ENCODE assay signal across 1 cellular context in genomic region chr4:114921790-114922581, GRCh38.
A peak's percentile ranks its signal among the peaks of the same experiment; 100 is the strongest.
TF ChIP-seq lines count a peak whose summit lies in the region.

No MANE protein-coding gene starts in this region.

TF ChIP-seq in HEK293, 187 proteins besides CTCF, POLR2A, EP300 and RAD21 (continued from another document):
- TF ChIP-seq ZNF350 (tag by site-specific recombination; IDR thresholded peaks at IDR 0.05) (no peak), ZNF449 (tag by site-specific recombination; IDR thresholded peaks at IDR 0.05) (no peak), ZNF747 (tag by site-specific recombination; IDR thresholded peaks at IDR 0.05) (no peak), ZNF366 (tag by site-specific recombination; conservative IDR thresholded peaks at IDR 0.05) (peak; percentile 54; the same call in 1 of the 2 replicates), KLF10 (tag by site-specific recombination; IDR thresholded peaks at IDR 0.05) (no peak), GFI1B (tag by site-specific recombination; IDR thresholded peaks at IDR 0.05) (no peak), PRDM1 (tag by site-specific recombination; IDR thresholded peaks at IDR 0.05) (peak; percentile 97), ZBTB20 (tag by site-specific recombination; IDR thresholded peaks at IDR 0.05) (no peak), KLF8 (tag by site-specific recombination; IDR thresholded peaks at IDR 0.05) (no peak), ZNF580 (tag by site-specific recombination; IDR thresholded peaks at IDR 0.05) (no peak), ZNF324 (tag by site-specific recombination; IDR thresholded peaks at IDR 0.05) (no peak), ZBTB48 (tag by site-specific recombination; IDR thresholded peaks at IDR 0.05) (no peak), PRDM2 (tag by site-specific recombination; IDR thresholded peaks at IDR 0.05; ENCODE audit: borderline replicate concordance) (no peak), REPIN1 (tag by site-specific recombination; IDR thresholded peaks at IDR 0.05; ENCODE audit: low read depth) (no peak), ZBTB6 (tag by site-specific recombination; IDR thresholded peaks at IDR 0.05) (peak; percentile 76), ZNF776 (tag by site-specific recombination; IDR thresholded peaks at IDR 0.05; ENCODE audit: borderline replicate concordance) (no peak)
